9 cellular contexts compared by ENCODE assay signal in genomic region chr10:123147635-123148413, GRCh38. TPM values are rescaled to one million over a fixed set of nuclear protein-coding genes. Genes with fewer than 3 reads are reported as not detected.
DNase-seq lines count a peak whose midpoint lies in the region; ATAC-seq, FAIRE-seq and TF ChIP-seq lines count a peak whose summit lies in the region.
"Had no signal": no experiment of that assay in that cellular context is flagged by ENCODE, and none has a peak within 500 bp of the region (broad histone marks: within the 10 kb centered on the region; RNA-seq: fewer than 3 reads in every experiment).

A gene with protein sequence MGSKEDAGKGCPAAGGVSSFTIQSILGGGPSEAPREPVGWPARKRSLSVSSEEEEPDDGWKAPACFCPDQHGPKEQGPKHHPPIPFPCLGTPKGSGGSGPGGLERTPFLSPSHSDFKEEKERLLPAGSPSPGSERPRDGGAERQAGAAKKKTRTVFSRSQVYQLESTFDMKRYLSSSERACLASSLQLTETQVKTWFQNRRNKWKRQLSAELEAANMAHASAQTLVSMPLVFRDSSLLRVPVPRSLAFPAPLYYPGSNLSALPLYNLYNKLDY (plus strand): TSS chr10:123148136. CDS start chr10:123148379, 243 bp downstream.

- 1 to 2% methylated on average over 64 of the region's 64 CpGs for WGBS in heart right ventricle, 2 donors

- H3K79me2 ChIP-seq in endothelial cell of umbilical vein (ENCODE audit: control insufficient read depth, insufficient read depth, low read length): no peaks in the 10 kb centered on the region

- dilution Hi-C loops in endothelial cell of umbilical vein (cut with MboI; ENCODE audit: extremely low pct_ligation_motif_present, low sequenced_read_pairs): no loop called here

- DNase-seq in left ventricle myocardium inferior (no peak), heart right ventricle (no peak), NCI-H748 treated with DMSO at 0.1 percent for 48 hours (lab: John Stamatoyannopoulos, UW) (peak; percentile 26), endothelial cell of umbilical vein (ENCODE audit: low read depth, low spot score) (no peak), type B pancreatic cell (ENCODE audit: extremely low spot score, unreplicated experiment) (no peak), GF-D8 (lab: John Stamatoyannopoulos, UW) (no peak), LoVo (ENCODE audit: low spot score) (no peak), HTR-8/SVneo (ENCODE audit: insufficient read length, low spot score) (no peak)

- H3K4me2 ChIP-seq in endothelial cell of umbilical vein (ENCODE audit: insufficient read depth, low read length): no peak within 1 kb of the TSS

- H2AFZ ChIP-seq in endothelial cell of umbilical vein (ENCODE audit: low read depth, low read length): no peak within 1 kb of the TSS

- TF ChIP-seq CTCF in left ventricle myocardium inferior (IDR thresholded peaks at IDR 0.05; ENCODE audit: borderline replicate concordance): no peak
- TF ChIP-seq CTCF in heart right ventricle (IDR thresholded peaks at IDR 0.05): no peak
- no peak for TF ChIP-seq CTCF in endothelial cell of umbilical vein (IDR thresholded peaks at IDR 0.05; ENCODE audit: extremely low read depth in 1 of 2, insufficient read depth in 1 of 2, low read depth in 1 of 2, low read length in 2 of 2)
- TF ChIP-seq CTCF in type B pancreatic cell (conservative IDR thresholded peaks at IDR 0.05): no peak

- CTCF ChIA-PET in endothelial cell of umbilical vein (lab: Charles Lee): no interaction called here

- H3K27ac Mint-ChIP-seq in type B pancreatic cell: peak within 1 kb of the TSS; percentile 21

- H3K4me1 Mint-ChIP-seq in type B pancreatic cell (ENCODE audit: unreplicated experiment): peaks cover 16% of the 10 kb centered on the region

- no peak for ATAC-seq in heart right ventricle

- H3K36me3 Mint-ChIP-seq in type B pancreatic cell: peaks cover 3% of the 10 kb centered on the region

- no peak within 1 kb of the TSS for H3K9ac ChIP-seq in endothelial cell of umbilical vein (replicated peaks; ENCODE audit: extremely low read depth, insufficient read depth, low read length)

- FAIRE-seq in endothelial cell of umbilical vein (lab: Jason Lieb, UNC): no peak
- FAIRE-seq in HTR-8/SVneo (lab: Jason Lieb, UNC): no peak
- FAIRE-seq: GM18507 had no signal

- peaks cover 56% of the 10 kb centered on the region for H3K4me1 ChIP-seq in left ventricle myocardium inferior
- peaks cover 11 to 61% (median 43%) of the 10 kb centered on the region in 9 donors for H3K4me1 ChIP-seq in heart right ventricle
- peaks cover 8% of the 10 kb centered on the region for H3K4me1 ChIP-seq in endothelial cell of umbilical vein (ENCODE audit: control insufficient read depth, extremely low read depth, insufficient read depth, low read length)

- H3K9me1 ChIP-seq in endothelial cell of umbilical vein (replicated peaks; ENCODE audit: control insufficient read depth, extremely low read depth, insufficient read depth, low read length): no peaks in the 10 kb centered on the region

- intact Hi-C loops in left ventricle myocardium inferior (cut with micrococcal nuclease) (no loop called here), heart right ventricle (cut with DNase I) (no loop called here), endothelial cell of umbilical vein (cut with micrococcal nuclease) (loop anchor here (1.0 kb wide), 1 partner anchor 9 kb away; no protein-coding TSS in a partner anchor)

- H3K27me3 ChIP-seq in left ventricle myocardium inferior (ENCODE audit: low read depth): peaks cover 100% of the 10 kb centered on the region
- H3K27me3 ChIP-seq in heart right ventricle: peaks cover 62 to 100% (median 99%) of the 10 kb centered on the region in 7 donors
- peaks cover 90 to 99% of the 10 kb centered on the region in 2 experiments for H3K27me3 ChIP-seq in endothelial cell of umbilical vein (ENCODE audit: control insufficient read depth in 2 of 2, insufficient read depth in 2 of 2, low read length in 2 of 2)

- H3K27ac ChIP-seq in left ventricle myocardium inferior (replicated peaks) (no peak within 1 kb of the TSS), heart right ventricle (no peak within 1 kb of the TSS), endothelial cell of umbilical vein (ENCODE audit: insufficient read depth, low read depth, low read length) (no peak within 1 kb of the TSS)

- H3K9me3 ChIP-seq in left ventricle myocardium inferior (replicated peaks) (no peaks in the 10 kb centered on the region), heart right ventricle (no peaks in the 10 kb centered on the region), endothelial cell of umbilical vein (replicated peaks; ENCODE audit: control insufficient read depth, insufficient read depth, low read length) (no peaks in the 10 kb centered on the region)

- no peak for TF ChIP-seq POLR2A in endothelial cell of umbilical vein (IDR thresholded peaks at IDR 0.05; ENCODE audit: low read depth, low read length)

- H3K9me3 Mint-ChIP-seq in type B pancreatic cell: no peaks in the 10 kb centered on the region

- H3K4me3 ChIP-seq in left ventricle myocardium inferior (peak within 1 kb of the TSS; percentile 23), heart right ventricle (peak within 1 kb of the TSS in 2 of 10 donors; percentile 20 to 23), endothelial cell of umbilical vein (replicated peaks in 1 of 3; ENCODE audit: insufficient read depth in 1 of 3, low read depth in 1 of 3, low read length in 3 of 3) (no peak within 1 kb of the TSS)

- no peaks in the 10 kb centered on the region for H4K20me1 ChIP-seq in endothelial cell of umbilical vein (replicated peaks; ENCODE audit: control insufficient read depth, extremely low read depth, insufficient read depth, low read length)

- H3K4me3 Mint-ChIP-seq in type B pancreatic cell: peak within 1 kb of the TSS; percentile 80

- no TSS peak for BruUV-seq in endothelial cell of umbilical vein (replicated peaks; lab: Mats Ljungman, UMichigan)

- H3K36me3 ChIP-seq in left ventricle myocardium inferior (no peaks in the 10 kb centered on the region), heart right ventricle (no peaks in the 10 kb centered on the region), endothelial cell of umbilical vein (ENCODE audit: control insufficient read depth in 2 of 2, extremely low read depth in 1 of 2, insufficient read depth in 2 of 2, low read length in 2 of 2) (no peaks in the 10 kb centered on the region)

- H3K27me3 Mint-ChIP-seq in type B pancreatic cell: peaks cover 90% of the 10 kb centered on the region

- POLR2A ChIA-PET in endothelial cell of umbilical vein (lab: Charles Lee): no interaction called here

TF ChIP-seq in endothelial cell of umbilical vein, 7 proteins besides CTCF, POLR2A, EP300 and RAD21:
- no peak for TF ChIP-seq JUN (IDR thresholded peaks at IDR 0.05; ENCODE audit: borderline replicate concordance, insufficient read depth, insufficient read length, low read depth)
- peak; percentile 16 for TF ChIP-seq EZH2 (IDR thresholded peaks at IDR 0.05; ENCODE audit: borderline replicate concordance, low read depth, low read length, severe bottlenecking)

RNA-seq across cellular contexts. Expression of the gene that starts here (rescaled TPM):
- not detected for total RNA-seq in left ventricle myocardium inferior
- total RNA-seq in heart right ventricle: not detected
- polyA plus RNA-seq in heart right ventricle: not detected
- not detected in 2 replicates for total RNA-seq in endothelial cell of umbilical vein
- not detected in 2 replicates for polyA plus RNA-seq in endothelial cell of umbilical vein
- not detected in 2 replicates for polyA plus RNA-seq in endothelial cell of umbilical vein (2011; cell fraction: cytosol; rRNA removed)
- polyA plus RNA-seq in endothelial cell of umbilical vein (2011; cell fraction: nucleus; rRNA removed): not detected in 2 replicates
- polyA plus RNA-seq in endothelial cell of umbilical vein (2012): not detected in 2 replicates
- polyA minus RNA-seq in endothelial cell of umbilical vein: not detected in 2 replicates
- polyA minus RNA-seq in endothelial cell of umbilical vein (2011; cell fraction: cytosol; rRNA and poly(A)+ RNA removed): not detected
- polyA minus RNA-seq in endothelial cell of umbilical vein (2011; cell fraction: nucleus; rRNA and poly(A)+ RNA removed): not detected in 2 replicates
- total RNA-seq in type B pancreatic cell (ENCODE audit: low replicate concordance): 0.19 TPM in 1 of 2 replicates, not detected in the other
